ENCODE assay signal across 23 cellular contexts in the genomic region with DNA sequence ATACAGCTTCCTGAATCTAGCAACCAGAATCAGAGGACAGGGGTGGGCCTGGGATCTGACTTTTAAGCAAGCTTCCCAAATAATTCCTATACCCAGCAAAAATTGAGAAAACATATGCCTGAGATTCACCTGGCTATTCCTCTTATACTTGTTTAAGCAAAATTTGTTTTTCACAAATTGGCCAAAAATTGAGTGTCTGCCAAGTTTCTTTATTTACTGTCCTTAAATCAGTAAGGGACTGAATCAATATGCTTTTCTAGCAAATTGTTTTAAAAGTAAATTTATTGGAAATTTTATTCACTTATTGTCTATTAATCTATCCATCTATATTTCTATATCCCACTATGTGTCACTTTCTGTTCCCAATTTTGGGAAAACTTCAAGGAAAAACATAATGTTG.
"Had no signal": no experiment of that assay in that cellular context is flagged by ENCODE, and none has a peak within 500 bp of the region (broad histone marks: within the 10 kb centered on the region; RNA-seq: fewer than 3 reads in every experiment).

No MANE protein-coding gene starts in this region.

- H3K36me3 ChIP-seq: esophagus squamous epithelium, gastrocnemius medialis, heart right ventricle, left ventricle myocardium inferior, lower lobe of right lung had no signal

- H3K27me3 ChIP-seq: dorsolateral prefrontal cortex, esophagus squamous epithelium, gastrocnemius medialis, heart right ventricle had no signal

- H3K4me3 ChIP-seq: coronary artery, dorsolateral prefrontal cortex, esophagus squamous epithelium, gastrocnemius medialis, heart right ventricle, left ventricle myocardium inferior, lower lobe of right lung, mucosa of descending colon had no signal

- H3K4me1 ChIP-seq: esophagus squamous epithelium, gastrocnemius medialis, heart right ventricle, left ventricle myocardium inferior, lower lobe of right lung had no signal

- DNase-seq: dermis blood vessel endothelial cell; dorsolateral prefrontal cortex; effector CD4-positive, alpha-beta T cell; effector memory CD4-positive, alpha-beta T cell; esophagus squamous epithelium; foreskin fibroblast; foreskin melanocyte; gastrocnemius medialis; glutamatergic neuron; head of caudate nucleus; heart right ventricle; hippocampal formation; left cardiac atrium; left ventricle myocardium inferior; lower lobe of right lung; mesenchymal stem cell; mucosa of descending colon; naive B cell had no signal

- H3K9me3 ChIP-seq: esophagus squamous epithelium, gastrocnemius medialis, left ventricle myocardium inferior, lower lobe of right lung, mucosa of descending colon had no signal

- H3K27ac ChIP-seq: coronary artery, dorsolateral prefrontal cortex, esophagus squamous epithelium, gastrocnemius medialis, heart right ventricle, left ventricle myocardium inferior, lower lobe of right lung had no signal

- FAIRE-seq: colon, endothelial cell of umbilical vein, islet of Langerhans, keratinocyte had no signal

- ATAC-seq: gastrocnemius medialis, lower lobe of right lung, mucosa of descending colon had no signal
